ENCODE assay signal across 9 cellular contexts in genomic region chr1:110433803-110434202, GRCh38. TPM values are rescaled to one million over a fixed set of nuclear protein-coding genes. Genes with fewer than 3 reads are reported as not detected.
DNase-seq lines count a peak whose midpoint lies in the region; ATAC-seq and TF ChIP-seq lines count a peak whose summit lies in the region.
"Had no signal": no experiment of that assay in that cellular context is flagged by ENCODE, and none has a peak within 500 bp of the region (broad histone marks: within the 10 kb centered on the region; RNA-seq: fewer than 3 reads in every experiment).

No MANE protein-coding gene starts in this region.

- no peaks in the 10 kb centered on the region for H3K9me3 Mint-ChIP-seq in osteocyte (ENCODE audit: unreplicated experiment)

- 55 to 57% methylated on average over 3 of the region's 3 CpGs for WGBS in testis, 2 donors

- H3K27me3 ChIP-seq in MG63: peaks cover 14% of the 10 kb centered on the region
- H3K27me3 ChIP-seq in brain microvascular endothelial cell (replicated peaks): no peaks in the 10 kb centered on the region
- H3K27me3 ChIP-seq in testis: no peaks in the 10 kb centered on the region

- in situ Hi-C loops in brain microvascular endothelial cell (cut with HindIII; ENCODE audit: low pct_ligation_motif_present, low sequenced_read_pairs): no loop called here

- DNase-seq in EL (peak; percentile 39), MG63 (peak; percentile 75), brain microvascular endothelial cell (peak; percentile 4), medulla oblongata (ENCODE audit: extremely low spot score) (peak; percentile 47), DMS79 treated with DMSO at 0.1 percent for 48 hours (lab: John Stamatoyannopoulos, UW) (no peak), testis (no peak), osteocyte (ENCODE audit: extremely low spot score, unreplicated experiment) (no peak)

- H3K27ac ChIP-seq in brain microvascular endothelial cell (no peak overlapping the region), testis (no peak overlapping the region)
- H3K27ac ChIP-seq: parathyroid adenoma had no signal

- H3K36me3 Mint-ChIP-seq in osteocyte (ENCODE audit: unreplicated experiment): no peaks in the 10 kb centered on the region

- H3K36me3 ChIP-seq in MG63 (no peaks in the 10 kb centered on the region), brain microvascular endothelial cell (replicated peaks) (no peaks in the 10 kb centered on the region), testis (ENCODE audit: low read depth, missing control alignments) (no peaks in the 10 kb centered on the region)

- no peak overlapping the region for H3K4me3 Mint-ChIP-seq in osteocyte (ENCODE audit: unreplicated experiment)

- H3K9me3 ChIP-seq in MG63: no peaks in the 10 kb centered on the region
- no peaks in the 10 kb centered on the region for H3K9me3 ChIP-seq in testis

- H3K4me1 ChIP-seq in testis: peaks cover 21% of the 10 kb centered on the region
- H3K4me1 ChIP-seq: parathyroid adenoma had no signal

- no peak overlapping the region for H3K27ac Mint-ChIP-seq in osteocyte (ENCODE audit: unreplicated experiment)

- ATAC-seq in HG03097 (IDR thresholded peaks at IDR 0.05; ENCODE audit: low FRiP score, unreplicated experiment): no peak

- TF ChIP-seq CTCF in brain microvascular endothelial cell (IDR thresholded peaks at IDR 0.05; ENCODE audit: low read depth, low read length, missing control alignments) (peak; percentile 21), testis (IDR thresholded peaks at IDR 0.05) (no peak), osteocyte (IDR thresholded peaks at IDR 0.05) (no peak)

- intact Hi-C loops in testis (cut with DNase I; ENCODE audit: low total_unique reads): no loop called here

- peaks cover 49% of the 10 kb centered on the region for H3K27me3 Mint-ChIP-seq in osteocyte (ENCODE audit: unreplicated experiment)

- no peak overlapping the region for H3K4me3 ChIP-seq in MG63
- no peak overlapping the region for H3K4me3 ChIP-seq in brain microvascular endothelial cell (ENCODE audit: low read depth, low read length)
- no peak overlapping the region for H3K4me3 ChIP-seq in testis

- no peak for TF ChIP-seq POLR2A in testis (IDR thresholded peaks at IDR 0.05)

- H3K4me1 Mint-ChIP-seq in osteocyte (ENCODE audit: unreplicated experiment): peaks cover 5% of the 10 kb centered on the region

RNA-seq across cellular contexts. Expression of gene PROK1, which starts 17.1 kb away (rescaled TPM):
- not detected in 2 replicates for total RNA-seq in MG63 (2014; rRNA removed; shearing (Covaris generic); ENCODE audit: low replicate concordance)
- total RNA-seq in testis: 10 to 100 TPM; 50.4 to 70.6 TPM
- 85.5 TPM for polyA plus RNA-seq in testis (ENCODE audit: insufficient read depth, low read depth, low replicate concordance)
- not detected in 2 replicates for total RNA-seq in osteocyte

RNA-seq across cellular contexts. Expression of gene LAMTOR5, which starts 26.3 kb away (rescaled TPM):
- 133 and 137 TPM in 2 replicates for total RNA-seq in MG63 (2014; rRNA removed; shearing (Covaris generic); ENCODE audit: low replicate concordance)
- total RNA-seq in testis: 10 to 100 TPM; 75.4 to 88.8 TPM
- polyA plus RNA-seq in testis (ENCODE audit: insufficient read depth, low read depth, low replicate concordance): 179 TPM
- 125 and 127 TPM in 2 replicates for total RNA-seq in osteocyte

RNA-seq across cellular contexts. Expression of gene SLC16A4, which starts 43.0 kb away (rescaled TPM):
- 30.5 and 32.0 TPM in 2 replicates for total RNA-seq in MG63 (2014; rRNA removed; shearing (Covaris generic); ENCODE audit: low replicate concordance)
- 1 to 10 TPM; 5.8 to 8.2 TPM for total RNA-seq in testis
- polyA plus RNA-seq in testis (ENCODE audit: insufficient read depth, low read depth, low replicate concordance): 17.4 TPM
- total RNA-seq in osteocyte: 25.8 and 26.3 TPM in 2 replicates

Comparison
In these comparisons a context has a peak if more than half of its experiments do, and no peak if none do; other contexts are left out.
1. DNase-seq: peak in EL (single experiment), MG63 (single experiment), brain microvascular endothelial cell (single experiment) and medulla oblongata (single experiment); none in DMS79 treated with DMSO at 0.1 percent for 48 hours (single experiment), testis (single experiment) and osteocyte (single experiment).
2. RNA of gene PROK1, which starts 17.1 kb away (total RNA-seq): 50.4 to 70.6 TPM in testis; not detected in MG63 and not detected in osteocyte; every median in the first group is over 10 times any median in the second.